In the genomic region with DNA sequence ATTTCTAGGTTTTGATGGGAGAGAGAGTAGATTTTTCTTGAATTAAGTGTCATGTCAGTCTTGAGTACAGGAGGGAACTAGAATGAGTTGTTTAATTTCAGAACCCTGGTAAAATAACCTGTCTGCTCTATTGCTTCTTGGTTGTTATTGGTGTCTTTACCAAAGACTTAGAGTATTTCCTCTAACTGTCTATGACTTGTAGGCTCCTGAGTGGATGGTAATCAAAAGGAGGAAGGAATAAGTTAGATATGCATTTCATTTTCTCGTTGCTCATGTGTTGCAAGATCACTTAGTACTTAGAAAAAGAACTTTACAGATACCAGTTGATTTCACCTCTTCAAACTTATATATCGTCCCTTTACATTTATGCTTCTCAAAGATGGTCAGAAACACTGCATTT, we compare ENCODE assay signal across 19 cellular contexts. TPM values are rescaled to one million over a fixed set of nuclear protein-coding genes. Genes with fewer than 3 reads are reported as not detected.
DNase-seq lines count a peak whose midpoint lies in the region; ATAC-seq lines count a peak whose summit lies in the region.
"Had no signal": no experiment of that assay in that cellular context is flagged by ENCODE, and none has a peak within 500 bp of the region (broad histone marks: within the 10 kb centered on the region; RNA-seq: fewer than 3 reads in every experiment).

No MANE protein-coding gene starts in this region.

- peak overlapping the region; percentile 69 for H3K27ac Mint-ChIP-seq in activated naive CD4-positive, alpha-beta T cell treated with anti-CD3 and anti-CD28 coated beads, Interleukin-2, amount 50 U/mL, for 24 hours
- peak overlapping the region; percentile 2 for H3K27ac Mint-ChIP-seq in activated naive CD8-positive, alpha-beta T cell treated with anti-CD3 and anti-CD28 coated beads, Interleukin-2, amount 50 U/mL, for 24 hours
- H3K27ac Mint-ChIP-seq: activated CD4-positive, alpha-beta memory T cell treated with anti-CD3 and anti-CD28 coated beads for 36 hours; nephron had no signal

- H3K9me3 Mint-ChIP-seq in activated naive CD4-positive, alpha-beta T cell treated with anti-CD3 and anti-CD28 coated beads, Interleukin-2, amount 50 U/mL, for 24 hours: no peaks in the 10 kb centered on the region
- no peaks in the 10 kb centered on the region for H3K9me3 Mint-ChIP-seq in activated naive CD8-positive, alpha-beta T cell treated with anti-CD3 and anti-CD28 coated beads, Interleukin-2, amount 50 U/mL, for 24 hours
- H3K9me3 Mint-ChIP-seq: activated CD4-positive, alpha-beta memory T cell treated with anti-CD3 and anti-CD28 coated beads for 36 hours; activated T-cell treated with anti-CD3 and anti-CD28 coated beads, Interleukin-2, amount 50 U/mL, for 4 hours; CD4-positive, alpha-beta memory T cell; nephron had no signal

- peak overlapping the region; percentile 4 for H3K4me3 Mint-ChIP-seq in activated naive CD4-positive, alpha-beta T cell treated with anti-CD3 and anti-CD28 coated beads, Interleukin-2, amount 50 U/mL, for 24 hours
- H3K4me3 Mint-ChIP-seq in activated naive CD8-positive, alpha-beta T cell treated with anti-CD3 and anti-CD28 coated beads, Interleukin-2, amount 50 U/mL, for 24 hours: no peak overlapping the region
- H3K4me3 Mint-ChIP-seq: activated CD4-positive, alpha-beta memory T cell treated with anti-CD3 and anti-CD28 coated beads for 36 hours; activated T-cell treated with anti-CD3 and anti-CD28 coated beads, Interleukin-2, amount 50 U/mL, for 4 hours; nephron had no signal

- H3K4me1 Mint-ChIP-seq in activated naive CD4-positive, alpha-beta T cell treated with anti-CD3 and anti-CD28 coated beads, Interleukin-2, amount 50 U/mL, for 24 hours: peaks cover 79% of the 10 kb centered on the region
- peaks cover 70% of the 10 kb centered on the region for H3K4me1 Mint-ChIP-seq in activated naive CD8-positive, alpha-beta T cell treated with anti-CD3 and anti-CD28 coated beads, Interleukin-2, amount 50 U/mL, for 24 hours
- H3K4me1 Mint-ChIP-seq: nephron had no signal

- no peak for DNase-seq in activated naive CD4-positive, alpha-beta T cell treated with Interleukin-2 at 50 U/mL for 16 hours
- DNase-seq in MV-4-11 (lab: John Stamatoyannopoulos, UW): peak; percentile 65
- no peak for DNase-seq in activated naive CD8-positive, alpha-beta T cell treated with anti-CD3 and anti-CD28 coated beads, Interleukin-2, amount 50 U/mL, for 24 hours
- peak; percentile 6 for DNase-seq in superior temporal gyrus (ENCODE audit: extremely low spot score)
- DNase-seq in mucosa of gallbladder (ENCODE audit: low spot score): no peak
- no peak for DNase-seq in DMS114 treated with DMSO at 0.1 percent for 48 hours (lab: John Stamatoyannopoulos, UW; ENCODE audit: unreplicated experiment)
- DNase-seq in left cardiac atrium: no peak
- DNase-seq: ACHN; activated CD4-positive, alpha-beta memory T cell treated with anti-CD3 and anti-CD28 coated beads for 36 hours; activated T-cell treated with anti-CD3 and anti-CD28 coated beads, Interleukin-2, amount 50 U/mL, for 4 hours; brain microvascular endothelial cell; CD4-positive, alpha-beta memory T cell; NCI-H146; NCI-H2171 treated with DMSO at 0.1 percent for 48 hours; NCI-H774; psoas muscle had no signal

- intact Hi-C loops in left cardiac atrium (cut with DNase I): no loop called here

- H3K36me3 Mint-ChIP-seq in activated naive CD4-positive, alpha-beta T cell treated with anti-CD3 and anti-CD28 coated beads, Interleukin-2, amount 50 U/mL, for 24 hours: peaks cover 11% of the 10 kb centered on the region
- H3K36me3 Mint-ChIP-seq in activated naive CD8-positive, alpha-beta T cell treated with anti-CD3 and anti-CD28 coated beads, Interleukin-2, amount 50 U/mL, for 24 hours (ENCODE audit: low read depth): peaks cover 32% of the 10 kb centered on the region

- no peak for ATAC-seq in activated naive CD8-positive, alpha-beta T cell treated with anti-CD3 and anti-CD28 coated beads, Interleukin-2, amount 50 U/mL, for 24 hours
- ATAC-seq in left cardiac atrium: no peak
- ATAC-seq: activated T-cell treated with anti-CD3 and anti-CD28 coated beads, Interleukin-2, amount 50 U/mL, for 4 hours; Panc1; psoas muscle had no signal

- H3K27me3 Mint-ChIP-seq in activated naive CD4-positive, alpha-beta T cell treated with anti-CD3 and anti-CD28 coated beads, Interleukin-2, amount 50 U/mL, for 24 hours: no peaks in the 10 kb centered on the region
- H3K27me3 Mint-ChIP-seq in activated naive CD8-positive, alpha-beta T cell treated with anti-CD3 and anti-CD28 coated beads, Interleukin-2, amount 50 U/mL, for 24 hours: no peaks in the 10 kb centered on the region
- H3K27me3 Mint-ChIP-seq: activated CD4-positive, alpha-beta memory T cell treated with anti-CD3 and anti-CD28 coated beads for 36 hours; CD4-positive, alpha-beta memory T cell had no signal

RNA-seq across cellular contexts. Expression of a gene that starts 31.1 kb away (rescaled TPM):
- 33.3 TPM for total RNA-seq in mucosa of gallbladder
- total RNA-seq in left cardiac atrium: 10 to 100 TPM; 18.0 to 18.1 TPM

Comparison
In these comparisons a context has a peak if more than half of its experiments do, and no peak if none do; other contexts are left out.
1. DNase-seq: peak in MV-4-11 (single experiment) and superior temporal gyrus (single experiment); none in activated naive CD4-positive, alpha-beta T cell treated with Interleukin-2 at 50 U/mL for 16 hours (single experiment), activated naive CD8-positive, alpha-beta T cell treated with anti-CD3 and anti-CD28 coated beads, Interleukin-2, amount 50 U/mL, for 24 hours (single experiment), mucosa of gallbladder (single experiment), DMS114 treated with DMSO at 0.1 percent for 48 hours (single experiment) and left cardiac atrium (single experiment).